ENCODE assay signal across 17 cellular contexts in genomic region chr10:130230611-130231010, GRCh38.
"Had no signal": no experiment of that assay in that cellular context is flagged by ENCODE, and none has a peak within 500 bp of the region (broad histone marks: within the 10 kb centered on the region; RNA-seq: fewer than 3 reads in every experiment).

No MANE protein-coding gene starts in this region.

- DNase-seq: activated CD4-positive, alpha-beta T cell treated with anti-CD3 and anti-CD28 coated beads for 4 hours; activated CD8-positive, alpha-beta T cell treated with anti-CD3 and anti-CD28 coated beads, Interleukin-2, amount 10 ng/mL, durations not matched to agents 7 days and 5 days; activated naive CD4-positive, alpha-beta T cell treated with anti-CD3 and anti-CD28 coated beads, Interleukin-2, amount 50 U/mL, for 16 hours; activated naive CD8-positive, alpha-beta T cell treated with anti-CD3 and anti-CD28 coated beads, Interleukin-2, amount 10 ng/mL, durations not matched to agents 7 days and 5 days; anterior cingulate cortex; Karpas-422; MM.1S; NCI-H1105 treated with DMSO at 0.1 percent for 48 hours; NCI-H1436 treated with DMSO at 0.1 percent for 48 hours; NCI-H187; NCI-H2081; NCI-H446; NCI-H524; Right ventricle myocardium superior; SJCRH30; SK-N-SH; SW 1271 had no signal
